Comparison of ENCODE assay signal across 20 cellular contexts in the genomic region with DNA sequence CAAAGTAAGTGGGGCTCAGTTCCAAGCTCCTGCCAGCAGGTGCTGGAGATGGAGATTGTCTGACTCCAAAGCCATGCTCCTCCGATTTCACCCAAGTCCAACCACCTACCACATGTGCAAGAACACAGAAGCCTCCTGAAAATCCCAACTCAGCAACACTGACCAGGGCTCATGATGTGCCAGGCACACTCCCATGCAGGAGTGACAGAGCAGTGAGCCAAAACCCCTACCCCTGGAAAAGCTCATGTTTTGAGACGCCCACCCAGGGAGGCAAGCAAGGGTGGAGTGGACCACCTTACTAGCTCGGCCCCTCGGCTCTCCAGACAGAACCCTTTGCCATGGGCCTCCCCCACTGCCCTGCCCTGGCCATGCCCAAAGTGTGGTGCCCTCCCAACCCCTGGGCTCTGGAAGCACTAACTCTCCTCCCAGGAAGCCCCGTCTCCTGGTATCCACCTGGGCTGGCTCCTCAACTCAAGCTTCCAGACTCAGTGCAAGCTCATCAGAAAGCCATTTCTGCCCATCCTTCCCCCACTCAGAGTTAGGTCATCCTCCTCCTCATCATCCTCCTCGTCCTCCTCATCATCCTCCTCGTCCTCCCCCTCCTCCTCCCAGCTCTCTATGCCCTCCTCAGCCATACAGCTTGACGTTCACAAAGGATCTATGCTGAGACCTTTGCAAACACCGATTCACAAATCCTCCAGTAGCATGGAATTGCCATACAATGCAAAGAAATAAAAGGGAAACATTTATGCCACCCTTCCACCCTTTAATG.
A peak's percentile ranks its signal among the peaks of the same experiment; 100 is the strongest.
DNase-seq lines count a peak whose midpoint lies in the region; ATAC-seq and TF ChIP-seq lines count a peak whose summit lies in the region.
"Had no signal": no experiment of that assay in that cellular context is flagged by ENCODE, and none has a peak within 500 bp of the region (broad histone marks: within the 10 kb centered on the region; RNA-seq: fewer than 3 reads in every experiment).

No MANE protein-coding gene starts in this region.

- H3K27ac Mint-ChIP-seq in brain = peak overlapping the region in 3 of 5 experiments; percentile 19 to 93 (median 28)
- H3K27ac Mint-ChIP-seq: B cell, T-cell had no signal

- DNase-seq in NCI-H2196 (lab: John Stamatoyannopoulos, UW; ENCODE audit: unreplicated experiment) (peak; percentile 12), NCI-H2196 treated with DMSO at 0.1 percent for 48 hours (lab: John Stamatoyannopoulos, UW; ENCODE audit: unreplicated experiment) (no peak), H7 (peak; percentile 34), mucosa of gallbladder (ENCODE audit: low spot score) (peak; percentile 5), NCI-H1105 treated with DMSO at 0.1 percent for 48 hours (lab: John Stamatoyannopoulos, UW) (no peak), left cardiac atrium (no peak)
- DNase-seq: DND-41, GOT3, MG63, NCI-H1417 treated with DMSO at 0.1 percent for 48 hours, NCI-H1930, NCI-H524 treated with DMSO at 0.1 percent for 48 hours, NCI-H82, OCI-M1, SJCRH30, T-cell had no signal

- no peak for ATAC-seq in left cardiac atrium
- ATAC-seq: HepG2, K562, T-cell had no signal

- H3K36me3 Mint-ChIP-seq in brain = no peaks in the 10 kb centered on the region
- H3K36me3 Mint-ChIP-seq: T-cell had no signal

- intact Hi-C loops in left cardiac atrium (cut with DNase I) = no loop called here

- H3K9me3 Mint-ChIP-seq in brain = peaks cover 0 to 3% (median 0%) of the 10 kb centered on the region in 5 experiments
- H3K9me3 Mint-ChIP-seq: T-cell had no signal

- H3K36me3 ChIP-seq in H7 (replicated peaks; ENCODE audit: control insufficient read depth, insufficient read depth, low read length) = no peaks in the 10 kb centered on the region
- H3K36me3 ChIP-seq: MG63, SJCRH30 had no signal

- H3K27me3 Mint-ChIP-seq in brain = no peaks in the 10 kb centered on the region

- peaks cover 48% of the 10 kb centered on the region for H3K4me1 Mint-ChIP-seq in brain
- H3K4me1 Mint-ChIP-seq: B cell, T-cell had no signal

- no peak for TF ChIP-seq CTCF in brain (conservative IDR thresholded peaks at IDR 0.05)

- H3K4me3 Mint-ChIP-seq in brain = no peak overlapping the region
- H3K4me3 Mint-ChIP-seq: B cell, T-cell had no signal

- no peaks in the 10 kb centered on the region for H3K27me3 ChIP-seq in H7 (ENCODE audit: control insufficient read depth, insufficient read depth, low read length)
- H3K27me3 ChIP-seq: MG63 had no signal

- no peak overlapping the region for H3K4me3 ChIP-seq in H7 (ENCODE audit: insufficient read depth, low read depth, low read length)
- H3K4me3 ChIP-seq: K562, MG63, SJCRH30 had no signal

Comparison
In these comparisons a context has a peak if more than half of its experiments do, and no peak if none do; other contexts are left out.
1. DNase-seq: peak in NCI-H2196 (single experiment), H7 (single experiment) and mucosa of gallbladder (single experiment); none in NCI-H2196 treated with DMSO at 0.1 percent for 48 hours (single experiment), NCI-H1105 treated with DMSO at 0.1 percent for 48 hours (single experiment) and left cardiac atrium (single experiment).